ENCODE assay signal across 8 cellular contexts in the genomic region with DNA sequence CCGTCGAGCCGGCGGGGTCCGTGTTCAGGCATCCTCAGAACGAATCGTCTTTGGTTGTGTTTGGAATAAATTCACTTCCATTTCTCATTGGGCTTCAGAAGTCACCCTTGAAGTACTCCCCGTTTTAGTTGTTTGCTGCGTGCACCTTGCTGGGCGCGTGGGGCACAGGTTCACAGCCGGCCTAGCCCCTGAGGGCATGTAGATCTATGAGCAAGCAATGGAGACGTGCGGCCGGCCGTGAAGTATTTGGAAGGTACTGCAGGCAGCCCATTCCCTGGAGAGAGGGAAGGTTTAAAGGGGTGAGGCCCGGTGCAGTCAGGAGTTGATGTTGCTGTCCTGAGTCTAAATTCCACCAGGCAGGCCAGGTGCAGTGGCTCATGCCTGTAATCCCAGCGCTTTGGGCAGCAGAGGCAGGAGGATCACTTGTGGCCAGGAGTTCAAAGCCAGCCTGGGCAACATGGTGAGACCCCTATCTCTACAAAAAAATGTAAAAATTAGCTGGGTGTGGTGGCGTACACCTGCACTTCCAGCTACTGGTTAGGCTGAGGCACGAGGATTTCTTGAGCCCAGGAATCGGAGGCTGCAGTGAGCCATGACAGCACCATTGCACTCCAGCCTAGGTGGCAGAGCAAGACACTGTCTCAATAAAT. TPM values are rescaled to one million over a fixed set of nuclear protein-coding genes. Genes with fewer than 3 reads are reported as not detected.
DNase-seq lines count a peak whose midpoint lies in the region; ATAC-seq, FAIRE-seq and TF ChIP-seq lines count a peak whose summit lies in the region.

No MANE protein-coding gene starts in this region.

- no peak for ATAC-seq in HG03571 (IDR thresholded peaks at IDR 0.05; ENCODE audit: unreplicated experiment)
- no peak for ATAC-seq in HG02588 (IDR thresholded peaks at IDR 0.05; ENCODE audit: unreplicated experiment)

- H3K9me3 ChIP-seq in astrocyte (ENCODE audit: insufficient read depth, low read depth, low read length) (no peaks in the 10 kb centered on the region), subcutaneous abdominal adipose tissue (ENCODE audit: control insufficient read depth in 5 of 5, low read length in 5 of 5) (no peaks in the 10 kb centered on the region)

- peaks cover 11% of the 10 kb centered on the region for H3K4me1 ChIP-seq in astrocyte (ENCODE audit: insufficient read depth, low read length)
- peaks cover 2 to 29% (median 21%) of the 10 kb centered on the region in 5 donors for H3K4me1 ChIP-seq in subcutaneous abdominal adipose tissue (ENCODE audit: control insufficient read depth in 5 of 5, insufficient read depth in 5 of 5, low read length in 5 of 5)

- H3K36me3 Mint-ChIP-seq in astrocyte (ENCODE audit: low read depth, unreplicated experiment) = peaks cover 6% of the 10 kb centered on the region

- DNase-seq in GM03348 (ENCODE audit: low spot score) = peak; percentile 32
- peak; percentile 49 for DNase-seq in M059J (ENCODE audit: low read depth)
- DNase-seq in astrocyte (ENCODE audit: low read depth) = no peak
- no peak for DNase-seq in kidney epithelial cell (ENCODE audit: low read depth)
- no peak for DNase-seq in anterior cingulate cortex (lab: John Stamatoyannopoulos, UW)

- FAIRE-seq in astrocyte (lab: Jason Lieb, UNC) = no peak

- H3K4me2 ChIP-seq in astrocyte (ENCODE audit: low read length) = peak overlapping the region; percentile 96

- peak overlapping the region; percentile 95 for H3K4me3 Mint-ChIP-seq in astrocyte (ENCODE audit: unreplicated experiment)

- H3K4me3 ChIP-seq in astrocyte (ENCODE audit: insufficient read depth, low read depth, low read length) = peak overlapping the region; percentile 89
- peak overlapping the region; percentile 54 for H3K4me3 ChIP-seq in kidney epithelial cell (ENCODE audit: low read depth, low read length)
- peak overlapping the region; percentile 75 to 87 (median 83) for H3K4me3 ChIP-seq in subcutaneous abdominal adipose tissue (ENCODE audit: low read depth in 1 of 5, low read length in 5 of 5)

- peak overlapping the region; percentile 92 for H2AFZ ChIP-seq in astrocyte (ENCODE audit: low read depth, low read length)

- peaks cover 18% of the 10 kb centered on the region for H3K27me3 ChIP-seq in astrocyte (ENCODE audit: insufficient read depth, low read length)
- H3K27me3 ChIP-seq in kidney epithelial cell (ENCODE audit: control insufficient read depth, insufficient read depth, low read length) = peaks cover 17% of the 10 kb centered on the region
- H3K27me3 ChIP-seq in subcutaneous abdominal adipose tissue (ENCODE audit: control insufficient read depth in 5 of 5, insufficient read depth in 4 of 5, low read length in 5 of 5) = peaks cover 13 to 29% (median 22%) of the 10 kb centered on the region in 5 donors

- H3K4me1 Mint-ChIP-seq in astrocyte (ENCODE audit: low read depth, unreplicated experiment) = peaks cover 9% of the 10 kb centered on the region

- H3K9ac ChIP-seq in astrocyte (ENCODE audit: low read length) (peak overlapping the region; percentile 91), subcutaneous abdominal adipose tissue (ENCODE audit: low read length in 5 of 5) (peak overlapping the region; percentile 63 to 94 (median 81))

- H3K27me3 Mint-ChIP-seq in astrocyte (ENCODE audit: low read depth, unreplicated experiment) = peaks cover 29% of the 10 kb centered on the region

- no peaks in the 10 kb centered on the region for H3K9me3 Mint-ChIP-seq in astrocyte (ENCODE audit: unreplicated experiment)

- H3K36me3 ChIP-seq in astrocyte (ENCODE audit: insufficient read depth, low read length) (no peaks in the 10 kb centered on the region), kidney epithelial cell (ENCODE audit: control insufficient read depth, insufficient read depth, low read length) (no peaks in the 10 kb centered on the region), subcutaneous abdominal adipose tissue (ENCODE audit: control insufficient read depth in 5 of 5, insufficient read depth in 5 of 5, low read length in 5 of 5) (peaks cover 0 to 9% (median 5%) of the 10 kb centered on the region in 5 donors)

- peak overlapping the region; percentile 83 for H3K27ac Mint-ChIP-seq in astrocyte (ENCODE audit: unreplicated experiment)

- TF ChIP-seq CTCF in astrocyte (IDR thresholded peaks at IDR 0.05; ENCODE audit: insufficient read depth, low read depth, low read length) = no peak
- TF ChIP-seq CTCF in kidney epithelial cell (IDR thresholded peaks at IDR 0.05; ENCODE audit: insufficient read depth, low read length, poor library complexity, severe bottlenecking) = no peak

- peaks cover 42% of the 10 kb centered on the region for H4K20me1 ChIP-seq in astrocyte (ENCODE audit: insufficient read depth, low read length)

- H3K27ac ChIP-seq in astrocyte (ENCODE audit: low read depth, low read length) = peak overlapping the region; percentile 26
- no peak overlapping the region for H3K27ac ChIP-seq in subcutaneous abdominal adipose tissue (ENCODE audit: low read depth, low read length)

- peaks cover 49% of the 10 kb centered on the region for H3K79me2 ChIP-seq in astrocyte (ENCODE audit: insufficient read depth, low read length)

RNA-seq across cellular contexts. Expression of a gene that starts 0.7 kb away (rescaled TPM):
- 5.0 and 16.2 TPM in 2 replicates for total RNA-seq in M059J (2014; rRNA removed; shearing (Covaris generic))
- total RNA-seq in astrocyte (17.0 and 19.1 TPM in 2 replicates), kidney epithelial cell (36.9 and 41.3 TPM in 2 replicates)

Comparison
In these comparisons a context has a peak if more than half of its experiments do, and no peak if none do; other contexts are left out.
1. DNase-seq: peak in GM03348 (single experiment) and M059J (single experiment); none in astrocyte (single experiment), kidney epithelial cell (single experiment) and anterior cingulate cortex (0 of 58).
2. Peak in every context shown above with its lines, with median percentiles within 50 percentile points of each other: H3K4me3 ChIP-seq.